Comparison of ENCODE assay signal across 8 cellular contexts in genomic region chr3:160398820-160399346, GRCh38. TPM values are rescaled to one million over a fixed set of nuclear protein-coding genes. Genes with fewer than 3 reads are reported as not detected.
DNase-seq lines count a peak whose midpoint lies in the region; ATAC-seq and FAIRE-seq lines count a peak whose summit lies in the region.

Gene IFT80, minus strand, starts transcription at chr3:160399225. Its CDS starts 14,625 bp downstream, at chr3:160384600.

- H3K36me3 ChIP-seq in KOPT-K1 (ENCODE audit: insufficient read depth, low read length) (peaks cover 39% of the 10 kb centered on the region), muscle layer of colon (ENCODE audit: insufficient read depth, low read length) (no peaks in the 10 kb centered on the region)

- H3K27me3 Mint-ChIP-seq in activated T-cell treated with anti-CD3 and anti-CD28 coated beads, Interleukin-2, amount 50 U/mL, for 72 hours (ENCODE audit: low read depth), result no peaks in the 10 kb centered on the region

- peaks cover 16 to 29% of the 10 kb centered on the region in 2 donors for H3K27me3 ChIP-seq in muscle layer of colon (ENCODE audit: control insufficient read depth in 1 of 2, insufficient read depth in 2 of 2, low read length in 2 of 2)

- peak within 1 kb of the TSS; percentile 99 for H3K27ac ChIP-seq in KOPT-K1 (ENCODE audit: low read depth, low read length, poor library complexity, severe bottlenecking)
- H3K27ac ChIP-seq in muscle layer of colon (ENCODE audit: low read depth, low read length), result peak within 1 kb of the TSS; percentile 90

- H3K4me3 Mint-ChIP-seq in activated T-cell treated with anti-CD3 and anti-CD28 coated beads, Interleukin-2, amount 50 U/mL, for 72 hours, result peak within 1 kb of the TSS; percentile 96 to 98

- H3K4me1 Mint-ChIP-seq in activated T-cell treated with anti-CD3 and anti-CD28 coated beads, Interleukin-2, amount 50 U/mL, for 72 hours (ENCODE audit: low read depth), result peaks cover 62% of the 10 kb centered on the region

- peaks cover 25 to 27% of the 10 kb centered on the region in 2 donors for H3K36me3 Mint-ChIP-seq in activated T-cell treated with anti-CD3 and anti-CD28 coated beads, Interleukin-2, amount 50 U/mL, for 72 hours (ENCODE audit: insufficient read depth in 2 of 2)

- peak within 1 kb of the TSS; percentile 77 for H3K9ac ChIP-seq in muscle layer of colon (ENCODE audit: low read length)

- peak; percentile 82 for FAIRE-seq in RCC 7860 (lab: Jason Lieb, UNC)

- DNase-seq in DMS153 (lab: John Stamatoyannopoulos, UW) (peak; percentile 92), RCC 7860 (ENCODE audit: low spot score) (peak; percentile 94)
- peak; percentile 95 to 96 for DNase-seq in activated T-cell treated with anti-CD3 and anti-CD28 coated beads, Interleukin-2, amount 50 U/mL, for 72 hours
- peak; percentile 92 for DNase-seq in stimulated activated CD8-positive, alpha-beta memory T cell treated with anti-CD3 and anti-CD28 coated beads, Interleukin-7, amount 100 ng/mL, for 24 hours (ENCODE audit: low read depth)

- H3K9me3 Mint-ChIP-seq in activated T-cell treated with anti-CD3 and anti-CD28 coated beads, Interleukin-2, amount 50 U/mL, for 72 hours, result no peaks in the 10 kb centered on the region

- H3K9me3 ChIP-seq in KOPT-K1 (ENCODE audit: insufficient read depth, low read length, poor library complexity, severe bottlenecking) (no peaks in the 10 kb centered on the region), muscle layer of colon (ENCODE audit: low read length) (no peaks in the 10 kb centered on the region)

- H3K4me3 ChIP-seq in muscle layer of colon (ENCODE audit: low read depth in 1 of 2, low read length in 2 of 2), result peak within 1 kb of the TSS; percentile 82 to 96

- peak; percentile 95 for ATAC-seq in GM21786 (IDR thresholded peaks at IDR 0.05; ENCODE audit: unreplicated experiment)
- peak; percentile 96 to 97 for ATAC-seq in activated T-cell treated with anti-CD3 and anti-CD28 coated beads, Interleukin-2, amount 50 U/mL, for 72 hours (replicated peaks in 1 of 2)
- ATAC-seq in esophagus mucosa, result peak; percentile 99

- H3K4me1 ChIP-seq in muscle layer of colon (ENCODE audit: insufficient read depth, low read length), result peaks cover 23% of the 10 kb centered on the region

- H3K27ac Mint-ChIP-seq in activated T-cell treated with anti-CD3 and anti-CD28 coated beads, Interleukin-2, amount 50 U/mL, for 72 hours, result peak within 1 kb of the TSS; percentile 99

RNA-seq across cellular contexts. Expression of gene IFT80, which starts in this region (rescaled TPM):
- 10 to 100 TPM; 22.2 to 22.7 TPM for total RNA-seq in activated T-cell treated with anti-CD3 and anti-CD28 coated beads, Interleukin-2, amount 50 U/mL, for 72 hours
- 11.0 TPM for total RNA-seq in esophagus mucosa

Comparison
In these comparisons a context has a peak if more than half of its experiments do, and no peak if none do; other contexts are left out.
1. Peak in every context shown above with its lines: DNase-seq, ATAC-seq, H3K4me3 ChIP-seq and H3K27ac ChIP-seq.